21 cellular contexts compared by ENCODE assay signal in the genomic region with DNA sequence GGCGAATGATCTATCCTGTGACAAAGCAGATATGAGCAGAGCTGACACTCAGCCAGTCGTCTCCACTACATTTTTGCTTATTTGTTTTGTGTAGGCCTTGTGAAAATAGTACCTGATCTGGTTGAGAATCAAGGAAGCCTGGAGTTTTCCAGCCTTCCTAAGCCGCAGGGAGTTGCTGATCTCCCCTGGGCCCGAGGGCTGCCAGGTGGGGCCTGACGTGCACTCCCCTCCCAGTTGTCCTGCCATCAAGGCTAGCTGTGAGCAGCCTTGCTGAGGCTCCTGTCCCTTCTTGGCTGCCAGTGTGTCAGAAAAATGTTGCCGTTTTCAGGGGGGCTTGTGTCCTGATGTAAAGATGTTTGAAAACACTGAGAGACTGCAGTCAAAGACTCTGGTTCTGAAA.
DNase-seq lines count a peak whose midpoint lies in the region; ATAC-seq, FAIRE-seq and TF ChIP-seq lines count a peak whose summit lies in the region.
"Had no signal": no experiment of that assay in that cellular context is flagged by ENCODE, and none has a peak within 500 bp of the region (broad histone marks: within the 10 kb centered on the region; RNA-seq: fewer than 3 reads in every experiment).

No MANE protein-coding gene starts in this region.

- WGBS in neuronal stem cell (ENCODE audit: extremely low coverage in 2 of 2, insufficient read length in 2 of 2, insufficient replicate concordance in 1 of 2), 2 donors, result no CpG with 5 or more reads among the region's 6 CpGs

- TF ChIP-seq CTCF in ascending aorta (IDR thresholded peaks at IDR 0.05), result no peak
- no peak for TF ChIP-seq CTCF in tibial artery (IDR thresholded peaks at IDR 0.05)

- no peak overlapping the region for H3K4ac ChIP-seq in neuronal stem cell (ENCODE audit: low read length)

- peak overlapping the region; percentile 7 for H2AFZ ChIP-seq in neuronal stem cell (ENCODE audit: low read length)
- H2AFZ ChIP-seq: GM23248 had no signal

- no peak overlapping the region for H3K4me2 ChIP-seq in neuronal stem cell (ENCODE audit: insufficient read depth, low read length, poor library complexity, severe bottlenecking)

- H2BK120ac ChIP-seq in neuronal stem cell (ENCODE audit: low read depth, low read length), result no peak overlapping the region

- peak; percentile 42 for FAIRE-seq in GM12892 (lab: Jason Lieb, UNC)
- FAIRE-seq: GM12878, GM18507 had no signal

- peak overlapping the region; percentile 85 to 89 for H3K27ac ChIP-seq in ascending aorta
- no peak overlapping the region for H3K27ac ChIP-seq in neuronal stem cell (replicated peaks; ENCODE audit: low read length)
- H3K27ac ChIP-seq in tibial artery, result peak overlapping the region; percentile 42 to 87
- H3K27ac ChIP-seq: GM23248 had no signal

- no peak overlapping the region for H3K23ac ChIP-seq in neuronal stem cell (ENCODE audit: low read depth, low read length, poor library complexity)

- ATAC-seq in GM19324 (IDR thresholded peaks at IDR 0.05; ENCODE audit: low FRiP score, unreplicated experiment), result no peak
- ATAC-seq in HG02885 (IDR thresholded peaks at IDR 0.05; ENCODE audit: poor library complexity, unreplicated experiment), result no peak
- ATAC-seq: GM12878 had no signal

- H3K4me3 ChIP-seq in ascending aorta (no peak overlapping the region), neuronal stem cell (ENCODE audit: low read length in 2 of 2) (no peak overlapping the region), tibial artery (no peak overlapping the region)
- H3K4me3 ChIP-seq: GM12878, GM23248 had no signal

- no peak for DNase-seq in GM12892 (ENCODE audit: insufficient read length)
- no peak for DNase-seq in ascending aorta (ENCODE audit: low spot score in 2 of 2)
- no peak for DNase-seq in neuronal stem cell (ENCODE audit: low spot score)
- DNase-seq in tibial artery, result no peak
- DNase-seq in germinal center (ENCODE audit: low spot score), result no peak
- no peak for DNase-seq in DMS53 (lab: John Stamatoyannopoulos, UW)
- DNase-seq: C1 segment of cervical spinal cord; Calu3; CD4-positive, alpha-beta memory T cell; COR-L47; DMS153; DMS79; EL; GDM1; GM23248; H7; HCEC 1CT had no signal

- no peak overlapping the region for H4K8ac ChIP-seq in neuronal stem cell (ENCODE audit: low read depth, low read length)

- no peak overlapping the region for H4K91ac ChIP-seq in neuronal stem cell (ENCODE audit: low read depth, low read length, poor library complexity)

- no peak overlapping the region for H3K9ac ChIP-seq in neuronal stem cell (ENCODE audit: low read depth, low read length, poor library complexity)
- H3K9ac ChIP-seq: GM23248 had no signal

- no peak overlapping the region for H2BK15ac ChIP-seq in neuronal stem cell (ENCODE audit: low read length)

- H3K18ac ChIP-seq in neuronal stem cell (ENCODE audit: low read length), result peak overlapping the region; percentile 12

- no peaks in the 10 kb centered on the region for H3K27me3 ChIP-seq in ascending aorta
- H3K27me3 ChIP-seq in neuronal stem cell (ENCODE audit: control insufficient read depth in 3 of 3, insufficient read depth in 3 of 3, low read depth in 1 of 3, low read length in 3 of 3), result peaks cover 0 to 2% (median 0%) of the 10 kb centered on the region in 3 experiments
- H3K27me3 ChIP-seq in tibial artery, result no peaks in the 10 kb centered on the region

- peaks cover 23 to 24% of the 10 kb centered on the region in 2 donors for H3K36me3 ChIP-seq in ascending aorta
- H3K36me3 ChIP-seq in neuronal stem cell (replicated peaks in 1 of 2; ENCODE audit: control insufficient read depth in 2 of 2, insufficient read depth in 2 of 2, low read length in 2 of 2), result no peaks in the 10 kb centered on the region
- H3K36me3 ChIP-seq in tibial artery, result peaks cover 13 to 39% (median 26%) of the 10 kb centered on the region in 3 donors

- no peak for TF ChIP-seq POLR2A in GM12892 (IDR thresholded peaks at IDR 0.05; ENCODE audit: low read depth, low read length)

- H2AK5ac ChIP-seq in neuronal stem cell (ENCODE audit: low read depth, low read length), result no peak overlapping the region

- intact Hi-C loops in ascending aorta (cut with DNase I) (no loop called here), tibial artery (cut with DNase I; ENCODE audit: low total_unique reads) (no loop called here)

- H2BK12ac ChIP-seq in neuronal stem cell (ENCODE audit: low read length), result no peak overlapping the region

- H3K4me1 ChIP-seq in ascending aorta (peaks cover 6 to 33% of the 10 kb centered on the region in 2 donors), neuronal stem cell (ENCODE audit: control insufficient read depth in 2 of 2, insufficient read depth in 1 of 2, low read depth in 1 of 2, low read length in 2 of 2) (no peaks in the 10 kb centered on the region), tibial artery (peaks cover 0 to 50% (median 33%) of the 10 kb centered on the region in 4 donors)

- no peak overlapping the region for H3K14ac ChIP-seq in neuronal stem cell (ENCODE audit: low read length)

- H3K79me1 ChIP-seq in neuronal stem cell (ENCODE audit: low read depth, low read length), result no peaks in the 10 kb centered on the region

- H2BK5ac ChIP-seq in neuronal stem cell (ENCODE audit: low read length), result no peak overlapping the region

- H3K9me3 ChIP-seq in ascending aorta (no peaks in the 10 kb centered on the region), neuronal stem cell (replicated peaks in 1 of 2; ENCODE audit: control insufficient read depth in 2 of 2, insufficient read depth in 1 of 2, low read depth in 1 of 2, low read length in 2 of 2) (no peaks in the 10 kb centered on the region), tibial artery (no peaks in the 10 kb centered on the region)
